ENCODE assay signal across 13 cellular contexts in genomic region chr14:91817566-91818325, GRCh38. TPM values are rescaled to one million over a fixed set of nuclear protein-coding genes. Genes with fewer than 3 reads are reported as not detected.
DNase-seq lines count a peak whose midpoint lies in the region; ATAC-seq and TF ChIP-seq lines count a peak whose summit lies in the region.
"Had no signal": no experiment of that assay in that cellular context is flagged by ENCODE, and none has a peak within 500 bp of the region (broad histone marks: within the 10 kb centered on the region; RNA-seq: fewer than 3 reads in every experiment).

No MANE protein-coding gene starts in this region.

- peak; percentile 49 for ATAC-seq in CD4-positive, alpha-beta T cell (ENCODE audit: poor library complexity)
- ATAC-seq in GM18867 (IDR thresholded peaks at IDR 0.05; ENCODE audit: unreplicated experiment) = peak; percentile 50
- peak; percentile 86 for ATAC-seq in HG02884 (IDR thresholded peaks at IDR 0.05; ENCODE audit: unreplicated experiment)
- ATAC-seq in body of pancreas = no peak
- no peak for ATAC-seq in right lobe of liver
- ATAC-seq: left cardiac atrium had no signal

- H3K27ac ChIP-seq in CD4-positive, alpha-beta T cell (ENCODE audit: low read depth, low read length) = peak overlapping the region; percentile 9
- H3K27ac ChIP-seq in osteoblast (ENCODE audit: low read depth, low read length) (no peak overlapping the region), body of pancreas (no peak overlapping the region), left ventricle myocardium inferior (replicated peaks) (no peak overlapping the region), right lobe of liver (no peak overlapping the region)
- H3K27ac ChIP-seq: parathyroid adenoma, Peyer's patch, upper lobe of left lung had no signal

- no peak overlapping the region for H3K4me2 ChIP-seq in osteoblast (ENCODE audit: insufficient read depth, low read length)

- H3K4me3 ChIP-seq in osteoblast (ENCODE audit: insufficient read depth, low read length) (no peak overlapping the region), body of pancreas (no peak overlapping the region), left ventricle myocardium inferior (no peak overlapping the region), right lobe of liver (no peak overlapping the region)
- H3K4me3 ChIP-seq: Peyer's patch, upper lobe of left lung had no signal

- H4K20me1 ChIP-seq in osteoblast (ENCODE audit: insufficient read depth, low read length) = no peaks in the 10 kb centered on the region

- peak overlapping the region; percentile 12 for H3K4me3 Mint-ChIP-seq in CD4-positive, alpha-beta T cell
- no peak overlapping the region for H3K4me3 Mint-ChIP-seq in activated T-helper 1 cell treated with anti-CD3 and anti-CD28 coated beads, Interleukin-12 subunit alpha, Interleukin-12 subunit beta, Interleukin-2, Interleukin-4 antibody, amounts not matched to agents 30 ng/mL and 10 ng/mL and 1 ng/mL, durations not matched to agents 14 hours and 24 hours and 36 hours

- no peaks in the 10 kb centered on the region for H3K27me3 ChIP-seq in CD4-positive, alpha-beta T cell (ENCODE audit: control insufficient read depth, insufficient read depth, low read length)
- no peaks in the 10 kb centered on the region for H3K27me3 ChIP-seq in osteoblast (ENCODE audit: insufficient read depth, low read length)
- no peaks in the 10 kb centered on the region for H3K27me3 ChIP-seq in body of pancreas
- H3K27me3 ChIP-seq in left ventricle myocardium inferior (ENCODE audit: low read depth) = no peaks in the 10 kb centered on the region
- no peaks in the 10 kb centered on the region for H3K27me3 ChIP-seq in right lobe of liver
- H3K27me3 ChIP-seq: Peyer's patch, upper lobe of left lung had no signal

- POLR2A ChIA-PET in CD4-positive, alpha-beta T cell (lab: Charles Lee) = no interaction called here

- intact Hi-C loops in CD4-positive, alpha-beta T cell (cut with DNase I, micrococcal nuclease) = no loop called here
- intact Hi-C loops in activated T-helper 1 cell treated with anti-CD3 and anti-CD28 coated beads, Interleukin-12 subunit alpha, Interleukin-12 subunit beta, Interleukin-2, Interleukin-4 antibody, amounts not matched to agents 30 ng/mL and 10 ng/mL and 1 ng/mL, durations not matched to agents 14 hours and 24 hours and 36 hours (cut with micrococcal nuclease) = loop anchor here (1.0 kb wide), 1 partner anchor 18 kb away; no protein-coding TSS in a partner anchor
- intact Hi-C loops in body of pancreas (cut with DNase I) = no loop called here
- intact Hi-C loops in left ventricle myocardium inferior (cut with micrococcal nuclease) = no loop called here
- intact Hi-C loops in right lobe of liver (cut with DNase I) = no loop called here

- no peak for DNase-seq in CD4-positive, alpha-beta T cell
- DNase-seq in activated T-helper 1 cell treated with anti-CD3 and anti-CD28 coated beads, Interleukin-12 subunit alpha, Interleukin-12 subunit beta, Interleukin-2, Interleukin-4 antibody, amounts not matched to agents 30 ng/mL and 10 ng/mL and 1 ng/mL, durations not matched to agents 14 hours and 24 hours and 36 hours (ENCODE audit: low spot score) = no peak
- DNase-seq in osteoblast (ENCODE audit: insufficient read length, low spot score, missing footprints) (no peak), body of pancreas (no peak), left ventricle myocardium inferior (no peak), right lobe of liver (no peak)
- DNase-seq: activated CD4-positive, alpha-beta T cell treated with anti-CD3 and anti-CD28 coated beads for 4 hours; left cardiac atrium; Peyer's patch; upper lobe of left lung had no signal

- WGBS in body of pancreas, 2 donors = 44 to 60% methylated on average over 3 of the region's 3 CpGs
- WGBS in right lobe of liver (ENCODE audit: insufficient coverage, low coverage, low lambda C conversion rate, missing lambda C conversion rate) = 61% methylated on average over 3 of the region's 3 CpGs

- no peaks in the 10 kb centered on the region for H3K79me2 ChIP-seq in osteoblast (ENCODE audit: insufficient read depth, low read length)

- no peak overlapping the region for H2AFZ ChIP-seq in osteoblast (ENCODE audit: low read length)
- H2AFZ ChIP-seq: parathyroid adenoma had no signal

- TF ChIP-seq POLR2A in body of pancreas (IDR thresholded peaks at IDR 0.05) (no peak), right lobe of liver (IDR thresholded peaks at IDR 0.05) (no peak)

- peaks cover 75% of the 10 kb centered on the region for H3K4me1 Mint-ChIP-seq in CD4-positive, alpha-beta T cell (ENCODE audit: low read depth)
- H3K4me1 Mint-ChIP-seq in activated T-helper 1 cell treated with anti-CD3 and anti-CD28 coated beads, Interleukin-12 subunit alpha, Interleukin-12 subunit beta, Interleukin-2, Interleukin-4 antibody, amounts not matched to agents 30 ng/mL and 10 ng/mL and 1 ng/mL, durations not matched to agents 14 hours and 24 hours and 36 hours (ENCODE audit: low read depth) = peaks cover 45% of the 10 kb centered on the region

- peak overlapping the region; percentile 48 for H3K27ac Mint-ChIP-seq in CD4-positive, alpha-beta T cell
- peak overlapping the region; percentile 33 for H3K27ac Mint-ChIP-seq in activated T-helper 1 cell treated with anti-CD3 and anti-CD28 coated beads, Interleukin-12 subunit alpha, Interleukin-12 subunit beta, Interleukin-2, Interleukin-4 antibody, amounts not matched to agents 30 ng/mL and 10 ng/mL and 1 ng/mL, durations not matched to agents 14 hours and 24 hours and 36 hours

- peaks cover 8% of the 10 kb centered on the region for H3K9me3 ChIP-seq in CD4-positive, alpha-beta T cell (ENCODE audit: control insufficient read depth, low read length)
- no peaks in the 10 kb centered on the region for H3K9me3 ChIP-seq in osteoblast (ENCODE audit: low read depth, low read length)
- H3K9me3 ChIP-seq in body of pancreas = no peaks in the 10 kb centered on the region
- H3K9me3 ChIP-seq in left ventricle myocardium inferior (replicated peaks) = peaks cover 40% of the 10 kb centered on the region
- no peaks in the 10 kb centered on the region for H3K9me3 ChIP-seq in right lobe of liver
- H3K9me3 ChIP-seq: Peyer's patch, upper lobe of left lung had no signal

- peaks cover 6% of the 10 kb centered on the region for H3K9me3 Mint-ChIP-seq in CD4-positive, alpha-beta T cell
- peaks cover 19% of the 10 kb centered on the region for H3K9me3 Mint-ChIP-seq in activated T-helper 1 cell treated with anti-CD3 and anti-CD28 coated beads, Interleukin-12 subunit alpha, Interleukin-12 subunit beta, Interleukin-2, Interleukin-4 antibody, amounts not matched to agents 30 ng/mL and 10 ng/mL and 1 ng/mL, durations not matched to agents 14 hours and 24 hours and 36 hours

- peaks cover 99% of the 10 kb centered on the region for H3K36me3 Mint-ChIP-seq in CD4-positive, alpha-beta T cell (ENCODE audit: low read depth)
- H3K36me3 Mint-ChIP-seq in activated T-helper 1 cell treated with anti-CD3 and anti-CD28 coated beads, Interleukin-12 subunit alpha, Interleukin-12 subunit beta, Interleukin-2, Interleukin-4 antibody, amounts not matched to agents 30 ng/mL and 10 ng/mL and 1 ng/mL, durations not matched to agents 14 hours and 24 hours and 36 hours (ENCODE audit: low read depth) = peaks cover 56% of the 10 kb centered on the region

- H3K27me3 Mint-ChIP-seq in CD4-positive, alpha-beta T cell = no peaks in the 10 kb centered on the region
- H3K27me3 Mint-ChIP-seq in activated T-helper 1 cell treated with anti-CD3 and anti-CD28 coated beads, Interleukin-12 subunit alpha, Interleukin-12 subunit beta, Interleukin-2, Interleukin-4 antibody, amounts not matched to agents 30 ng/mL and 10 ng/mL and 1 ng/mL, durations not matched to agents 14 hours and 24 hours and 36 hours (ENCODE audit: insufficient read depth) = no peaks in the 10 kb centered on the region

- H3K4me1 ChIP-seq in osteoblast (ENCODE audit: insufficient read depth, low read length) = no peaks in the 10 kb centered on the region
- H3K4me1 ChIP-seq in body of pancreas = peaks cover 62% of the 10 kb centered on the region
- no peaks in the 10 kb centered on the region for H3K4me1 ChIP-seq in left ventricle myocardium inferior
- no peaks in the 10 kb centered on the region for H3K4me1 ChIP-seq in right lobe of liver
- H3K4me1 ChIP-seq: parathyroid adenoma, upper lobe of left lung had no signal

- no peaks in the 10 kb centered on the region for H3K36me3 ChIP-seq in osteoblast (ENCODE audit: insufficient read depth, low read length)
- no peaks in the 10 kb centered on the region for H3K36me3 ChIP-seq in body of pancreas (replicated peaks in 1 of 2; ENCODE audit: insufficient read depth in 1 of 2, low read depth in 2 of 2)
- H3K36me3 ChIP-seq in left ventricle myocardium inferior = no peaks in the 10 kb centered on the region
- no peaks in the 10 kb centered on the region for H3K36me3 ChIP-seq in right lobe of liver
- H3K36me3 ChIP-seq: Peyer's patch, upper lobe of left lung had no signal

- CTCF ChIA-PET in CD4-positive, alpha-beta T cell (lab: Charles Lee) = interaction anchor here (1.4 kb wide), 1 partner anchor 12 kb away, joined by 3 read pairs; no protein-coding TSS in a partner anchor

- TF ChIP-seq CTCF in CD4-positive, alpha-beta T cell (IDR thresholded peaks at IDR 0.05) = no peak
- TF ChIP-seq CTCF in osteoblast (IDR thresholded peaks at IDR 0.05; ENCODE audit: extremely low read depth, low read depth, low read length) = no peak
- no peak for TF ChIP-seq CTCF in body of pancreas (IDR thresholded peaks at IDR 0.05)
- TF ChIP-seq CTCF in left ventricle myocardium inferior (IDR thresholded peaks at IDR 0.05; ENCODE audit: borderline replicate concordance) = no peak
- no peak for TF ChIP-seq CTCF in right lobe of liver (IDR thresholded peaks at IDR 0.05)

RNA-seq across cellular contexts. Expression of gene TC2N, which starts 49.6 kb away (rescaled TPM):
- 100 to 1,000 TPM; 129 to 138 TPM for total RNA-seq in CD4-positive, alpha-beta T cell
- 21.5 and 27.2 TPM in 2 replicates for total RNA-seq in activated T-helper 1 cell treated with anti-CD3 and anti-CD28 coated beads, Interleukin-12 subunit alpha, Interleukin-12 subunit beta, Interleukin-2, Interleukin-4 antibody, amounts not matched to agents 30 ng/mL and 10 ng/mL and 1 ng/mL, durations not matched to agents 14 hours and 24 hours and 36 hours
- total RNA-seq in osteoblast = under 0.01 and 0.29 TPM in 2 replicates
- total RNA-seq in body of pancreas = 100 to 1,000 TPM; 105 to 168 TPM
- 4.1 TPM for total RNA-seq in left ventricle myocardium inferior
- total RNA-seq in right lobe of liver = 1 to 10 TPM; 1.0 to 6.5 (median 4.3) TPM

Comparison
In these comparisons a context has a peak if more than half of its experiments do, and no peak if none do; other contexts are left out.
1. ATAC-seq: peak in CD4-positive, alpha-beta T cell (single experiment), GM18867 (single experiment) and HG02884 (single experiment); none in body of pancreas (single experiment) and right lobe of liver (0 of 4).